ENCODE assay signal across 12 cellular contexts in the genomic region with DNA sequence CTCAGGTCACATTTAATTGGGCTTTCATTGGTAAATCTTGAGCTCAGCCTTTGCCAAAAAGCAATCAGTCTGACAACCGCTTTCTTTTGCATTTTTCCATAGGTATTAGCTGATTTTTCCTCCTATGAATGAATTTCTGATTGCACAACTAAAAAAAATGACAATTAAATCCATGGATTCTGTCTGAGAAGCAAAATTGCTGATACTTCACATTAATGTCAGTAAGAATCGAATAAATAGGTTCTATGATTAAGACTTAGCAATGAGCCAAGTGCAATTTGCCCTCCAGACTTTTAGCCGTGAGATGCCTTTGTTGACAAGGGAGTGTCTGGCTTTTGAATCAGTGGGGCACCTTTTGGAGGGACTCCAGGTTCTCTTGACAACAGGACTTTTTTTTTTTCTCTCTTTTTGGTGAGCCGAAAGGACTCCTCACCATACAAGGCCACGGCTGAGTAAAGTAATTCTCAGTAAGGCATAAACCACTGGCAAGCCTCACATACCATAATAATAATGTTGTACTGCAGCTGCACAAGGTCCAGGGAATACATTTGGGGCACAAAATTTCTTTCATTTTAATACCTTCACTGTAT. TPM values are rescaled to one million over a fixed set of nuclear protein-coding genes. Genes with fewer than 3 reads are reported as not detected.
DNase-seq lines count a peak whose midpoint lies in the region; ATAC-seq and TF ChIP-seq lines count a peak whose summit lies in the region.
"Had no signal": no experiment of that assay in that cellular context is flagged by ENCODE, and none has a peak within 500 bp of the region (broad histone marks: within the 10 kb centered on the region; RNA-seq: fewer than 3 reads in every experiment).

No MANE protein-coding gene starts in this region.

- no peaks in the 10 kb centered on the region for H3K27me3 ChIP-seq in BE2C
- H3K27me3 ChIP-seq in PC-3 (ENCODE audit: low read length) = no peaks in the 10 kb centered on the region
- H3K27me3 ChIP-seq in gastroesophageal sphincter = no peaks in the 10 kb centered on the region
- H3K27me3 ChIP-seq in WERI-Rb-1 (ENCODE audit: insufficient read depth, low read depth, severe bottlenecking) = no peaks in the 10 kb centered on the region
- H3K27me3 ChIP-seq in ascending aorta = no peaks in the 10 kb centered on the region
- H3K27me3 ChIP-seq: SJSA1, uterus had no signal

- no peaks in the 10 kb centered on the region for H3K9me2 ChIP-seq in PC-3 (replicated peaks; ENCODE audit: low read length)

- CTCF ChIA-PET in PC-3 (lab: Charles Lee) = interaction anchor here (0.6 kb wide), 1 partner anchor 156 kb away, joined by 3 read pairs; no protein-coding TSS in a partner anchor

- H3K4me1 ChIP-seq in BE2C (peaks cover 6% of the 10 kb centered on the region; the same call in 1 of the 2 replicates), PC-3 (ENCODE audit: insufficient read depth, low read length) (peaks cover 25% of the 10 kb centered on the region), gastroesophageal sphincter (peaks cover 0 to 62% (median 11%) of the 10 kb centered on the region in 3 donors), ascending aorta (no peaks in the 10 kb centered on the region)
- H3K4me1 ChIP-seq: uterus had no signal

- H3K4me2 ChIP-seq in PC-3 (ENCODE audit: low read length) = peak overlapping the region; percentile 34

- TF ChIP-seq POLR2A in gastroesophageal sphincter (IDR thresholded peaks at IDR 0.05) = no peak

- ATAC-seq in PC-3 = no peak
- ATAC-seq in gastroesophageal sphincter = no peak
- no peak for ATAC-seq in T-helper 17 cell

- no peak overlapping the region for H3K27ac Mint-ChIP-seq in T-helper 17 cell

- H3K4me3 ChIP-seq in BE2C (ENCODE audit: low read depth, low read length) (no peak overlapping the region), PC-3 (ENCODE audit: low read length) (no peak overlapping the region), gastroesophageal sphincter (no peak overlapping the region), WERI-Rb-1 (ENCODE audit: low read depth, low read length) (no peak overlapping the region), ascending aorta (no peak overlapping the region)
- H3K4me3 ChIP-seq: SJSA1, uterus had no signal

- TF ChIP-seq CTCF in BE2C (IDR thresholded peaks at IDR 0.05; ENCODE audit: low read depth, low read length) (no peak), PC-3 (conservative IDR thresholded peaks at IDR 0.05; ENCODE audit: low read depth, low read length) (no peak), gastroesophageal sphincter (IDR thresholded peaks at IDR 0.05) (no peak), WERI-Rb-1 (IDR thresholded peaks at IDR 0.05; ENCODE audit: low read depth, low read length) (no peak), ascending aorta (IDR thresholded peaks at IDR 0.05) (no peak)

- H3K27me3 Mint-ChIP-seq in T-helper 17 cell = peaks cover 5% of the 10 kb centered on the region

- peak overlapping the region; percentile 31; the same call in 1 of the 2 replicates for H2AFZ ChIP-seq in PC-3 (ENCODE audit: low read length)

- H4K20me1 ChIP-seq in PC-3 (ENCODE audit: low read length) = no peaks in the 10 kb centered on the region

- H3K36me3 Mint-ChIP-seq in T-helper 17 cell (ENCODE audit: low read depth) = peaks cover 3% of the 10 kb centered on the region

- intact Hi-C loops in PC-3 (cut with micrococcal nuclease) = no loop called here
- intact Hi-C loops in ascending aorta (cut with DNase I) = no loop called here

- peaks cover under 1% of the 10 kb centered on the region; the same call in 1 of the 2 replicates for H3K79me2 ChIP-seq in PC-3 (ENCODE audit: low read length)

- H3K4me3 Mint-ChIP-seq in T-helper 17 cell = no peak overlapping the region

- peaks cover 16% of the 10 kb centered on the region for H3K4me1 Mint-ChIP-seq in T-helper 17 cell

- no peaks in the 10 kb centered on the region for H3K9me3 ChIP-seq in BE2C
- H3K9me3 ChIP-seq in PC-3 (ENCODE audit: low read length) = no peaks in the 10 kb centered on the region
- H3K9me3 ChIP-seq in gastroesophageal sphincter = no peaks in the 10 kb centered on the region
- no peaks in the 10 kb centered on the region for H3K9me3 ChIP-seq in WERI-Rb-1 (ENCODE audit: severe bottlenecking)
- no peaks in the 10 kb centered on the region for H3K9me3 ChIP-seq in ascending aorta
- no peaks in the 10 kb centered on the region for H3K9me3 ChIP-seq in T-helper 17 cell (ENCODE audit: control insufficient read depth, low read length, poor library complexity, severe bottlenecking)
- H3K9me3 ChIP-seq: SJSA1, uterus had no signal

- H3F3A ChIP-seq in PC-3 (ENCODE audit: low read length, unreplicated experiment) = no peaks in the 10 kb centered on the region

- no peak overlapping the region for H3K9ac ChIP-seq in PC-3 (ENCODE audit: low read length)

- BruUV-seq in PC-3 (replicated peaks; lab: Mats Ljungman, UMichigan) = no TSS peak

- POLR2A ChIA-PET in PC-3 (lab: Charles Lee; ENCODE audit: unreplicated experiment) = no interaction called here

- DNase-seq in BE2C (peak; percentile 47), NCI-H1417 treated with DMSO at 0.1 percent for 48 hours (lab: John Stamatoyannopoulos, UW) (peak; percentile 31), PC-3 (peak; percentile 88), WERI-Rb-1 (no peak), ascending aorta (ENCODE audit: low spot score in 2 of 2) (no peak), T-helper 17 cell (no peak), kidney tubule cell (ENCODE audit: low spot score) (no peak)
- DNase-seq: activated CD8-positive, alpha-beta memory T cell treated with anti-CD3 and anti-CD28 coated beads, Interleukin-2, amount 50 U/mL, for 4 hours; cortex of kidney had no signal

- H3K27ac ChIP-seq in PC-3 (ENCODE audit: low read length) (no peak overlapping the region), gastroesophageal sphincter (peak overlapping the region; percentile 60 to 79 (median 75)), WERI-Rb-1 (no peak overlapping the region), ascending aorta (no peak overlapping the region)
- H3K27ac ChIP-seq: SJSA1 had no signal

- no peak for TF ChIP-seq EP300 in gastroesophageal sphincter (IDR thresholded peaks at IDR 0.05)

- H3K36me3 ChIP-seq in BE2C = no peaks in the 10 kb centered on the region
- no peaks in the 10 kb centered on the region for H3K36me3 ChIP-seq in PC-3 (ENCODE audit: low read depth, low read length)
- no peaks in the 10 kb centered on the region for H3K36me3 ChIP-seq in gastroesophageal sphincter
- no peaks in the 10 kb centered on the region for H3K36me3 ChIP-seq in WERI-Rb-1
- no peaks in the 10 kb centered on the region for H3K36me3 ChIP-seq in ascending aorta
- H3K36me3 ChIP-seq: SJSA1, uterus had no signal

- WGBS in gastroesophageal sphincter (ENCODE audit: low coverage in 1 of 2), 2 donors = 21 to 38% methylated on average over 3 to 5 of the region's 5 CpGs

RNA-seq across cellular contexts. Expression of a gene that starts 4.7 kb away (rescaled TPM):
- 2.5 TPM for polyA plus RNA-seq in BE2C (2012; ENCODE audit: insufficient read depth, insufficient read length, low read depth)
- 10.4 and 19.2 TPM in 2 replicates for total RNA-seq in PC-3 (2014; rRNA removed)
- 10 to 100 TPM; 13.5 to 38.8 (median 23.1) TPM for total RNA-seq in gastroesophageal sphincter
- total RNA-seq in ascending aorta = 9.5 TPM
- 10 to 100 TPM; 16.3 to 18.7 TPM for total RNA-seq in T-helper 17 cell

Comparison
In these comparisons a context has a peak if more than half of its experiments do, and no peak if none do; other contexts are left out.
1. DNase-seq: peak in BE2C (single experiment), NCI-H1417 treated with DMSO at 0.1 percent for 48 hours (single experiment) and PC-3 (single experiment); none in WERI-Rb-1 (single experiment), ascending aorta (0 of 2), T-helper 17 cell (0 of 3) and kidney tubule cell (single experiment).
2. H3K27ac ChIP-seq: peak in gastroesophageal sphincter (4 of 4); none in PC-3 (single experiment), WERI-Rb-1 (single experiment) and ascending aorta (0 of 2).